ENCODE assay signal across 10 cellular contexts in the genomic region with DNA sequence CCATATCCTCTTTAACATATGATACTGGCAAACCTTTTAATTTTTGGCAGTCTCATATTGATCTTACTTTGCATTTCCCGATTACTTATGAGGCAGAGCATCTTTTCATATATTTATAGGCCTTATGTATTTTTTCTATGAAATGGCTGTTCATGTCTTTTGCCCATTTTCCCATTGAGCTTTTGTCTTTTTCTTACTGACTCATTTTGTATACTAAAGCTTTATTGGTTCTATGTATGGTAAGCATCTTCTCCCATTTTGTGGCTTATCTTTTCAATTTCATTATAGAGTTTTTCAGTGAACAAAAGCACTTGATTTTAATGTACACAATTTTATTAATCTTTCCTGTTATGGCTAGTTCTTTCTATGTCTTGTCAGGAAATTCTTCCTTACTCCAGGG. TPM values are rescaled to one million over a fixed set of nuclear protein-coding genes. Genes with fewer than 3 reads are reported as not detected.
"Had no signal": no experiment of that assay in that cellular context is flagged by ENCODE, and none has a peak within 500 bp of the region (broad histone marks: within the 10 kb centered on the region; RNA-seq: fewer than 3 reads in every experiment).

No MANE protein-coding gene starts in this region.

- H3K9ac ChIP-seq: KMS-11 had no signal

- H3K4me1 Mint-ChIP-seq: IgD-negative memory B cell had no signal

- H3K4me2 ChIP-seq: KMS-11 had no signal

- FAIRE-seq: HepG2, HTR-8/SVneo had no signal

- H3K4me3 Mint-ChIP-seq: IgD-negative memory B cell had no signal

- H3K27ac ChIP-seq: HL-60, KMS-11 had no signal

- ATAC-seq: HepG2 had no signal

- DNase-seq: IMR-90, Karpas-422, KBM-7, KG1 had no signal

- H3K27ac Mint-ChIP-seq: IgD-negative memory B cell had no signal

RNA-seq across cellular contexts. Expression of a gene that starts 17.2 kb away (rescaled TPM):
- total RNA-seq: HT-29 had no signal
